8 cellular contexts compared by ENCODE assay signal in genomic region chr6:149942461-149942829, GRCh38. TPM values are rescaled to one million over a fixed set of nuclear protein-coding genes. Genes with fewer than 3 reads are reported as not detected.
DNase-seq lines count a peak whose midpoint lies in the region; ATAC-seq and TF ChIP-seq lines count a peak whose summit lies in the region.

No MANE protein-coding gene starts in this region.

- H3K27ac ChIP-seq in sigmoid colon = no peak overlapping the region
- H3K27ac ChIP-seq in caudate nucleus (ENCODE audit: low read depth, low read length) = no peak overlapping the region

- H3K4me3 ChIP-seq in HAP-1 (peak overlapping the region; percentile 69), fibroblast of pulmonary artery (replicated peaks; ENCODE audit: low read depth, low read length) (peak overlapping the region; percentile 83), sigmoid colon (peak overlapping the region in 3 of 4 donors; percentile 32 to 50 (median 46))

- no peaks in the 10 kb centered on the region for H3K36me3 ChIP-seq in HAP-1 (replicated peaks)
- no peaks in the 10 kb centered on the region for H3K36me3 ChIP-seq in sigmoid colon

- DNase-seq in HAP-1 (ENCODE audit: low spot score in 2 of 2) = peak in 1 of 2 experiments; percentile 19
- no peak for DNase-seq in T-helper 17 cell
- DNase-seq in fibroblast of pulmonary artery (ENCODE audit: low read depth) = no peak
- no peak for DNase-seq in sigmoid colon
- no peak for DNase-seq in caudate nucleus (lab: John Stamatoyannopoulos, UW)
- no peak for DNase-seq in GM13977 (ENCODE audit: low spot score)
- DNase-seq in NCI-H1105 treated with DMSO at 0.1 percent for 48 hours (lab: John Stamatoyannopoulos, UW) = no peak

- H3K27ac Mint-ChIP-seq in T-helper 17 cell = peak overlapping the region; percentile 94

- no peaks in the 10 kb centered on the region for H3K36me3 Mint-ChIP-seq in T-helper 17 cell (ENCODE audit: low read depth)

- 12 to 21% methylated on average over 13 of the region's 13 CpGs for WGBS in sigmoid colon, 2 donors

- in situ Hi-C loops in HAP-1 (cut with MboI; ENCODE audit: low sequenced_read_pairs) (loop anchor here (25.0 kb wide), 2 partner anchors 395 to 870 kb away; no protein-coding TSS in a partner anchor), GM13977 (cut with MboI; ENCODE audit: low pct_unique_long_range_greater_than_20kb, low sequenced_read_pairs, unreplicated experiment) (loop anchor here (10.0 kb wide), 1 partner anchor 62 kb away; no protein-coding TSS in a partner anchor)

- H3K4me1 Mint-ChIP-seq in T-helper 17 cell = peaks cover 22% of the 10 kb centered on the region

- H3K9me3 ChIP-seq in HAP-1 (no peaks in the 10 kb centered on the region), T-helper 17 cell (ENCODE audit: control insufficient read depth, low read length, poor library complexity, severe bottlenecking) (no peaks in the 10 kb centered on the region), sigmoid colon (no peaks in the 10 kb centered on the region)

- no peak for TF ChIP-seq POLR2A in sigmoid colon (IDR thresholded peaks at IDR 0.05)

- intact Hi-C loops in sigmoid colon (cut with DNase I) = no loop called here

- H3K27me3 Mint-ChIP-seq in T-helper 17 cell = peaks cover 40% of the 10 kb centered on the region

- H3K27me3 ChIP-seq in HAP-1 (ENCODE audit: low read depth) (0 out of 2 replicates have a peak, but pooled peaks cover 2% of the 10 kb centered on the region), sigmoid colon (peaks cover 32 to 65% (median 50%) of the 10 kb centered on the region in 3 donors)

- H3K4me1 ChIP-seq in HAP-1 (peaks cover 5% of the 10 kb centered on the region; the same call in 1 of the 2 replicates), sigmoid colon (peaks cover 0 to 34% (median 26%) of the 10 kb centered on the region in 4 donors)

- ATAC-seq in T-helper 17 cell (no peak), GM18867 (IDR thresholded peaks at IDR 0.05; ENCODE audit: unreplicated experiment) (no peak)

- no peak for TF ChIP-seq CTCF in fibroblast of pulmonary artery (IDR thresholded peaks at IDR 0.05; ENCODE audit: low read length, missing control alignments)
- no peak for TF ChIP-seq CTCF in sigmoid colon (IDR thresholded peaks at IDR 0.05)
- no peak for TF ChIP-seq CTCF in GM13977 (IDR thresholded peaks at IDR 0.05; ENCODE audit: extremely low read depth, insufficient read depth, missing control alignments)

- H3K4me3 Mint-ChIP-seq in T-helper 17 cell = peak overlapping the region; percentile 92

- TF ChIP-seq EP300 in sigmoid colon (IDR thresholded peaks at IDR 0.05) = no peak

RNA-seq across cellular contexts. Expression of gene ULBP2, which starts 0.6 kb away (rescaled TPM):
- 1 to 10 TPM; 2.8 to 3.7 TPM for total RNA-seq in T-helper 17 cell
- total RNA-seq in sigmoid colon = not detected
- polyA plus RNA-seq in sigmoid colon = under 1 TPM in 1 of 3 donors, not detected in 2; 0.34 TPM

RNA-seq across cellular contexts. Expression of gene RAET1G, which starts 19.5 kb away (rescaled TPM):
- total RNA-seq in T-helper 17 cell (not detected), sigmoid colon (not detected)
- under 1 TPM in 1 of 3 donors, not detected in 2; 0.23 TPM for polyA plus RNA-seq in sigmoid colon

RNA-seq across cellular contexts. Expression of gene ULBP1, which starts 21.3 kb away (rescaled TPM):
- total RNA-seq in T-helper 17 cell (under 1 TPM in 1 of 2 donors, not detected in 1; 0.20 TPM), sigmoid colon (under 1 TPM in 1 of 4 donors, not detected in 3; 0.55 TPM)
- polyA plus RNA-seq in sigmoid colon = under 1 TPM in 1 of 3 donors, not detected in 2; 0.09 TPM

RNA-seq across cellular contexts. Expression of gene RAET1E, which starts 44.5 kb away (rescaled TPM):
- under 1 TPM in 1 of 2 donors, not detected in 1; 0.55 TPM for total RNA-seq in T-helper 17 cell
- under 1 TPM in 1 of 4 donors, not detected in 3; 0.33 TPM for total RNA-seq in sigmoid colon
- polyA plus RNA-seq in sigmoid colon = under 1 TPM in 1 of 3 donors, not detected in 2; 0.15 TPM
